In the genomic region with DNA sequence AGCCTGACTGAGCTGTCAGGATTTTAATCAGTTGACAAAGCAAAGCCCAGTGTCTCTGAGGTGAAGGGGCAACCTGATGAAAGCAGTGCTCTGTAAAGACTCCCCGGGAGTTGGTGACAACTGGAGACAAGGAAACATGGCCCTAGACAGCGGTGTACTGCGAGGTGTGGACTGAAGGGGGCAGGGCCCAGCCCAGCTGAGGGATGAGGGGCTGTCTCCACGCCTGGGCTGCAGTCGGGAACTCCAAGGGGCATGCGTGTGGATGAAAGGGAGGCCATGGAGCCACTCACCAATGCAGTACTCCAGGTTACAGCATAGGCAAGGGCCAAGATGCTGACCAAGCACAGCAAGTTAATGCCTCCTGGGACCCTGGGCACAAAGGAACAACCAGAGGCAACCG, we compare ENCODE assay signal across 16 cellular contexts.
"Had no signal": no experiment of that assay in that cellular context is flagged by ENCODE, and none has a peak within 500 bp of the region (broad histone marks: within the 10 kb centered on the region; RNA-seq: fewer than 3 reads in every experiment).

No MANE protein-coding gene starts in this region.

- H3K36me3 ChIP-seq: ovary had no signal

- H3K4me3 ChIP-seq: heart left ventricle, left lung, ovary, stomach, tibial artery had no signal

- H3K27ac ChIP-seq: foreskin keratinocyte, heart left ventricle, left lung, ovary, stomach, tibial artery had no signal

- H3K4me1 ChIP-seq: foreskin keratinocyte, heart left ventricle, left lung, tibial artery had no signal

- H3K27ac Mint-ChIP-seq: activated T-cell treated with anti-CD3 and anti-CD28 coated beads, Interleukin-2, amount 50 U/mL, for 72 hours had no signal

- H3K27me3 ChIP-seq: foreskin keratinocyte, heart left ventricle, left lung, ovary, stomach, tibial artery had no signal

- ATAC-seq: activated CD4-positive, CD25-positive, alpha-beta regulatory T cell treated with anti-CD3 and anti-CD28 coated beads, Interleukin-2, amount 50 U/mL, for 24 hours; activated T-cell treated with anti-CD3 and anti-CD28 coated beads, Interleukin-2, amount 50 U/mL, for 72 hours; foreskin keratinocyte; left lung had no signal

- DNase-seq: activated CD4-positive, alpha-beta T cell treated with anti-CD3 and anti-CD28 coated beads, Interleukin-2, amount 50 U/mL, for 4 hours; activated T-cell treated with anti-CD3 and anti-CD28 coated beads, Interleukin-2, amount 50 U/mL, for 72 hours; cerebellar nuclear complex; foreskin keratinocyte; heart left ventricle; left lung; mesenchymal stem cell; nephron progenitor cell; ovary; SHP77 treated with DMSO at 0.1 percent for 48 hours; stimulated activated CD4-positive, alpha-beta T cell treated with anti-CD3 and anti-CD28 coated beads, Interleukin-15, amount 100 ng/mL, for 24 hours; stimulated activated CD4-positive, alpha-beta T cell treated with anti-CD3 and anti-CD28 coated beads, Interleukin-4, amount 100 ng/mL, for 4 hours; stomach; T-helper 2 cell had no signal

- H3K4me3 Mint-ChIP-seq: activated T-cell treated with anti-CD3 and anti-CD28 coated beads, Interleukin-2, amount 50 U/mL, for 72 hours; nephron progenitor cell had no signal

- H3K9me3 Mint-ChIP-seq: activated T-cell treated with anti-CD3 and anti-CD28 coated beads, Interleukin-2, amount 50 U/mL, for 72 hours; nephron progenitor cell had no signal

- H3K9me3 ChIP-seq: heart left ventricle, left lung, ovary, stomach, tibial artery had no signal
